ENCODE assay signal across 36 cellular contexts in the genomic region with DNA sequence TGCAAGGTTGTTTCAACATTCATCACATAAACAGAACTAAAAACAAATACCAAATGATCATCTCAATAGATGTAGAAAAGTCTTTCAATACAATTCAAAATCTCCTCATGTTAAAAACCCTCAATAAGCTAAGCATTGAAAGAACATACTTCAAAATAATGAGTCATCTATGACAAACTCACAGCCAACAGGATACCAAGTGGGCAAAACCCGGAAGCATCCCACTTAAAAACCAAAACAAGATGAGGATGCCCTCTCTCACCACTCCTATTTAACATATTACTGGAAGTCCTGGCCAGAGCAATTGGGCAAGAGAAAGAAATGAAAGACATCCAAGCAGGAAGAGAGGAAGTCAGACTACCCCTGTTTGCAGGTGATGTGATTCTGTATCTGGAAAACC.
DNase-seq lines count a peak whose midpoint lies in the region; ATAC-seq, FAIRE-seq and TF ChIP-seq lines count a peak whose summit lies in the region.
"Had no signal": no experiment of that assay in that cellular context is flagged by ENCODE, and none has a peak within 500 bp of the region (broad histone marks: within the 10 kb centered on the region; RNA-seq: fewer than 3 reads in every experiment).

No MANE protein-coding gene starts in this region.

- no peaks in the 10 kb centered on the region for H3K79me2 ChIP-seq in GM23248 (ENCODE audit: insufficient read depth)
- H3K79me2 ChIP-seq in endothelial cell of umbilical vein (ENCODE audit: control insufficient read depth, insufficient read depth, low read length), result no peaks in the 10 kb centered on the region
- no peaks in the 10 kb centered on the region for H3K79me2 ChIP-seq in neural progenitor cell (ENCODE audit: low read depth)

- H3K4me3 Mint-ChIP-seq in neural progenitor cell, result no peak overlapping the region
- H3K4me3 Mint-ChIP-seq: HFFc6, mesothelial cell of epicardium, naive B cell, T-helper 17 cell had no signal

- H3K27ac ChIP-seq in GM23248, result no peak overlapping the region
- H3K27ac ChIP-seq in endothelial cell of umbilical vein (ENCODE audit: insufficient read depth, low read depth, low read length), result no peak overlapping the region
- no peak overlapping the region for H3K27ac ChIP-seq in neural progenitor cell
- H3K27ac ChIP-seq: body of pancreas, epithelial cell of prostate, neutrophil, tibial artery had no signal

- no peaks in the 10 kb centered on the region for H3K4me1 Mint-ChIP-seq in neural progenitor cell
- H3K4me1 Mint-ChIP-seq: mesothelial cell of epicardium, naive B cell, T-helper 17 cell had no signal

- H4K20me1 ChIP-seq in GM23248 (ENCODE audit: insufficient read depth) (no peaks in the 10 kb centered on the region), endothelial cell of umbilical vein (replicated peaks; ENCODE audit: control insufficient read depth, extremely low read depth, insufficient read depth, low read length) (no peaks in the 10 kb centered on the region), neural progenitor cell (ENCODE audit: low read depth) (no peaks in the 10 kb centered on the region)

- no peaks in the 10 kb centered on the region for H3K27me3 Mint-ChIP-seq in neural progenitor cell (ENCODE audit: insufficient read depth, low read depth)
- H3K27me3 Mint-ChIP-seq: naive B cell, T-helper 17 cell had no signal

- no peak for TF ChIP-seq CTCF in endothelial cell of umbilical vein (IDR thresholded peaks at IDR 0.05; ENCODE audit: extremely low read depth in 1 of 2, insufficient read depth in 1 of 2, low read depth in 1 of 2, low read length in 2 of 2)
- no peak for TF ChIP-seq CTCF in neural progenitor cell (IDR thresholded peaks at IDR 0.05)

- ATAC-seq in HG03139 (IDR thresholded peaks at IDR 0.05; ENCODE audit: unreplicated experiment), result no peak
- ATAC-seq: body of pancreas, K562, left ventricle myocardium superior, right cardiac atrium, SK-N-SH treated with all-trans-retinoic acid at 6 μM for 48 hours, T-helper 17 cell had no signal

- dilution Hi-C loops in endothelial cell of umbilical vein (cut with MboI; ENCODE audit: extremely low pct_ligation_motif_present, low sequenced_read_pairs), result no loop called here

- H3F3A ChIP-seq in GM23248 (ENCODE audit: insufficient read depth) (no peaks in the 10 kb centered on the region), neural progenitor cell (ENCODE audit: low read depth) (no peaks in the 10 kb centered on the region)

- no peaks in the 10 kb centered on the region for H3K9me3 Mint-ChIP-seq in neural progenitor cell

- peak; percentile 6 for DNase-seq in GM23248
- peak; percentile 20 for DNase-seq in RKO (ENCODE audit: low spot score)
- DNase-seq in endothelial cell of umbilical vein (ENCODE audit: low read depth, low spot score), result peak; percentile 44
- no peak for DNase-seq in neural progenitor cell (ENCODE audit: low spot score)
- no peak for DNase-seq in dedifferentiated amniotic fluid mesenchymal stem cell (ENCODE audit: extremely low spot score)
- no peak for DNase-seq in D341Med (ENCODE audit: low spot score)
- DNase-seq: activated CD4-positive, alpha-beta T cell treated with anti-CD3 and anti-CD28 coated beads, Interleukin-2, amount 50 U/mL, for 48 hours; activated CD4-positive, CD25-positive, alpha-beta regulatory T cell treated with anti-CD3 and anti-CD28 coated beads, Interleukin-2, amount 50 U/mL, for 72 hours; activated naive CD4-positive, alpha-beta T cell treated with Interleukin-2 at 50 U/mL for 16 hours; body of pancreas; C1 segment of cervical spinal cord; effector CD4-positive, alpha-beta T cell; GOT3; HFFc6; left ventricle myocardium superior; naive B cell; NCI-H2029 treated with DMSO at 0.1 percent for 48 hours; NCI-H2227 treated with DMSO at 0.1 percent for 48 hours; NCI-H526 treated with DMSO at 0.1 percent for 48 hours; NK-92 treated with Interleukin-12 subunit alpha and Interleukin-12 subunit beta, amount 100 ng/mL, for 24 hours; right cardiac atrium; Right ventricle myocardium superior; stimulated activated CD4-positive, alpha-beta T cell treated with anti-CD3 and anti-CD28 coated beads, Interleukin-12 subunit alpha, Interleukin-12 subunit beta, amount 100 ng/mL, for 4 hours; stimulated activated CD4-positive, alpha-beta T cell treated with anti-CD3 and anti-CD28 coated beads, Interleukin-4, amount 100 ng/mL, for 1 hour; T-helper 17 cell; tibial artery had no signal

- H3K4me3 ChIP-seq in GM23248 (no peak overlapping the region), endothelial cell of umbilical vein (replicated peaks in 1 of 3; ENCODE audit: insufficient read depth in 1 of 3, low read depth in 1 of 3, low read length in 3 of 3) (no peak overlapping the region), neural progenitor cell (no peak overlapping the region)
- H3K4me3 ChIP-seq: body of pancreas, K562, tibial artery had no signal

- intact Hi-C loops in endothelial cell of umbilical vein (cut with micrococcal nuclease), result no loop called here

- H3K27ac Mint-ChIP-seq in neural progenitor cell, result no peak overlapping the region
- H3K27ac Mint-ChIP-seq: HFFc6, mesothelial cell of epicardium, T-helper 17 cell had no signal

- H3K9me2 ChIP-seq in GM23248 (ENCODE audit: insufficient read depth), result no peaks in the 10 kb centered on the region

- H3K27me3 ChIP-seq in GM23248 (replicated peaks; ENCODE audit: insufficient read depth) (no peaks in the 10 kb centered on the region), endothelial cell of umbilical vein (ENCODE audit: control insufficient read depth in 2 of 2, insufficient read depth in 2 of 2, low read length in 2 of 2) (no peaks in the 10 kb centered on the region), neural progenitor cell (no peaks in the 10 kb centered on the region)
- H3K27me3 ChIP-seq: body of pancreas, neutrophil, tibial artery had no signal

- TF ChIP-seq POLR2A in endothelial cell of umbilical vein (IDR thresholded peaks at IDR 0.05; ENCODE audit: low read depth, low read length), result no peak

- in situ Hi-C loops in GM23248 (cut with MboI), result no loop called here

- H3K9ac ChIP-seq in GM23248, result no peak overlapping the region
- H3K9ac ChIP-seq in endothelial cell of umbilical vein (replicated peaks; ENCODE audit: extremely low read depth, insufficient read depth, low read length), result no peak overlapping the region
- no peak overlapping the region for H3K9ac ChIP-seq in neural progenitor cell

- H3K4me1 ChIP-seq in GM23248 (ENCODE audit: insufficient read depth) (no peaks in the 10 kb centered on the region), endothelial cell of umbilical vein (ENCODE audit: control insufficient read depth, extremely low read depth, insufficient read depth, low read length) (peaks cover 2% of the 10 kb centered on the region), neural progenitor cell (peaks cover under 1% of the 10 kb centered on the region)
- H3K4me1 ChIP-seq: body of pancreas, tibial artery had no signal

- H3K36me3 ChIP-seq in GM23248 (ENCODE audit: low read depth) (no peaks in the 10 kb centered on the region), endothelial cell of umbilical vein (ENCODE audit: control insufficient read depth in 2 of 2, extremely low read depth in 1 of 2, insufficient read depth in 2 of 2, low read length in 2 of 2) (no peaks in the 10 kb centered on the region), neural progenitor cell (no peaks in the 10 kb centered on the region)
- H3K36me3 ChIP-seq: neutrophil, tibial artery had no signal

- BruUV-seq in endothelial cell of umbilical vein (replicated peaks; lab: Mats Ljungman, UMichigan), result no TSS peak

- no peak for FAIRE-seq in endothelial cell of umbilical vein (lab: Jason Lieb, UNC)
- FAIRE-seq: colon, HTR-8/SVneo, islet of Langerhans, K562, TTC549 had no signal

- H3K9me1 ChIP-seq in endothelial cell of umbilical vein (replicated peaks; ENCODE audit: control insufficient read depth, extremely low read depth, insufficient read depth, low read length), result no peaks in the 10 kb centered on the region

- H3K4me2 ChIP-seq in GM23248 (ENCODE audit: unreplicated experiment) (no peak overlapping the region), endothelial cell of umbilical vein (ENCODE audit: insufficient read depth, low read length) (no peak overlapping the region), neural progenitor cell (no peak overlapping the region)

- H2AFZ ChIP-seq in GM23248 (peak overlapping the region; percentile 31; the same call in 1 of the 2 replicates), endothelial cell of umbilical vein (ENCODE audit: low read depth, low read length) (no peak overlapping the region), neural progenitor cell (replicated peaks) (peak overlapping the region; percentile 17)

- POLR2A ChIA-PET in endothelial cell of umbilical vein (lab: Charles Lee), result no interaction called here

- H3K9me3 ChIP-seq in GM23248 (ENCODE audit: low read depth) (no peaks in the 10 kb centered on the region), endothelial cell of umbilical vein (replicated peaks; ENCODE audit: control insufficient read depth, insufficient read depth, low read length) (no peaks in the 10 kb centered on the region), neural progenitor cell (ENCODE audit: low read depth) (no peaks in the 10 kb centered on the region)
- H3K9me3 ChIP-seq: body of pancreas, neutrophil, tibial artery had no signal

- CTCF ChIA-PET in endothelial cell of umbilical vein (lab: Charles Lee), result no interaction called here

- H3K36me3 Mint-ChIP-seq in neural progenitor cell, result no peaks in the 10 kb centered on the region
- H3K36me3 Mint-ChIP-seq: mesothelial cell of epicardium, naive B cell had no signal

- WGBS in GM23248 (ENCODE audit: low coverage in 1 of 2, low lambda C conversion rate in 2 of 2, missing lambda C conversion rate in 2 of 2), 2 experiments, result 18 to 23% methylated on average over 1 of the region's 1 CpG

TF ChIP-seq in endothelial cell of umbilical vein, 7 proteins besides CTCF, POLR2A, EP300 and RAD21:
- TF ChIP-seq FOS (IDR thresholded peaks at IDR 0.05; ENCODE audit: borderline replicate concordance, insufficient read depth, low read length) (peak; percentile 81), JUN (IDR thresholded peaks at IDR 0.05; ENCODE audit: borderline replicate concordance, insufficient read depth, insufficient read length, low read depth) (peak; percentile 24), MAX (IDR thresholded peaks at IDR 0.05; ENCODE audit: insufficient read depth, insufficient read length) (no peak)

Comparison
In these comparisons a context has a peak if more than half of its experiments do, and no peak if none do; other contexts are left out.
1. DNase-seq: peak in GM23248 (single experiment), RKO (single experiment) and endothelial cell of umbilical vein (single experiment); none in neural progenitor cell (single experiment), dedifferentiated amniotic fluid mesenchymal stem cell (single experiment) and D341Med (single experiment).